12 cellular contexts compared by ENCODE assay signal in genomic region chr3:24069045-24069444, GRCh38.
DNase-seq lines count a peak whose midpoint lies in the region; ATAC-seq and TF ChIP-seq lines count a peak whose summit lies in the region.
"Had no signal": no experiment of that assay in that cellular context is flagged by ENCODE, and none has a peak within 500 bp of the region (broad histone marks: within the 10 kb centered on the region; RNA-seq: fewer than 3 reads in every experiment).

No MANE protein-coding gene starts in this region.

- no peak overlapping the region for H2BK120ac ChIP-seq in mesendoderm (ENCODE audit: low read depth, low read length)

- H2BK15ac ChIP-seq in mesendoderm (replicated peaks; ENCODE audit: low read depth): no peak overlapping the region

- no peak overlapping the region for H3K56ac ChIP-seq in mesendoderm (ENCODE audit: low read length)

- no peaks in the 10 kb centered on the region for H3K36me3 Mint-ChIP-seq in T-helper 17 cell (ENCODE audit: low read depth)

- no peaks in the 10 kb centered on the region for H3K4me1 ChIP-seq in mesendoderm (ENCODE audit: control insufficient read depth, low read depth, low read length)
- peaks cover 0 to 12% (median 0%) of the 10 kb centered on the region in 4 donors for H3K4me1 ChIP-seq in tibial artery

- no peaks in the 10 kb centered on the region for H3K9me3 ChIP-seq in WERI-Rb-1 (ENCODE audit: severe bottlenecking)
- no peaks in the 10 kb centered on the region for H3K9me3 ChIP-seq in tibial artery
- H3K9me3 ChIP-seq in T-helper 17 cell (ENCODE audit: control insufficient read depth, low read length, poor library complexity, severe bottlenecking): no peaks in the 10 kb centered on the region

- H3K23ac ChIP-seq in mesendoderm (ENCODE audit: low read length): no peak overlapping the region

- H3K79me1 ChIP-seq in mesendoderm (ENCODE audit: low read length): no peaks in the 10 kb centered on the region

- H3K27ac ChIP-seq in WERI-Rb-1: no peak overlapping the region
- no peak overlapping the region for H3K27ac ChIP-seq in mesendoderm (ENCODE audit: low read depth, low read length)
- no peak overlapping the region for H3K27ac ChIP-seq in tibial artery

- no peak overlapping the region for H3K9ac ChIP-seq in mesendoderm (ENCODE audit: low read length)

- no peak overlapping the region for H2BK5ac ChIP-seq in mesendoderm (ENCODE audit: low read length)

- H4K8ac ChIP-seq in mesendoderm (ENCODE audit: low read depth, low read length): no peak overlapping the region

- H3K36me3 ChIP-seq in WERI-Rb-1 (no peaks in the 10 kb centered on the region), mesendoderm (ENCODE audit: control insufficient read depth, insufficient read depth, low read length) (no peaks in the 10 kb centered on the region), tibial artery (no peaks in the 10 kb centered on the region)

- H3K27me3 ChIP-seq in WERI-Rb-1 (ENCODE audit: insufficient read depth, low read depth, severe bottlenecking) (no peaks in the 10 kb centered on the region), mesendoderm (ENCODE audit: insufficient read depth, low read length, poor library complexity) (no peaks in the 10 kb centered on the region), tibial artery (no peaks in the 10 kb centered on the region)

- H3K4me3 ChIP-seq in WERI-Rb-1 (ENCODE audit: low read depth, low read length) (no peak overlapping the region), mesendoderm (ENCODE audit: low read length) (no peak overlapping the region), tibial artery (no peak overlapping the region)

- no peak overlapping the region for H3K18ac ChIP-seq in mesendoderm (ENCODE audit: low read length)

- DNase-seq in EH (ENCODE audit: low read depth) (peak; percentile 10), WERI-Rb-1 (peak; percentile 33), mesendoderm (peak; percentile 9), NCI-H1930 (lab: John Stamatoyannopoulos, UW) (no peak), tibial artery (no peak), SHP77 treated with DMSO at 0.1 percent for 48 hours (lab: John Stamatoyannopoulos, UW) (no peak), T-helper 17 cell (no peak)
- DNase-seq: activated T-cell treated with anti-CD3 and anti-CD28 coated beads, Interleukin-2, amount 50 U/mL, for 48 hours; cortex of kidney; NCI-H2107; occipital lobe had no signal

- WGBS in mesendoderm (ENCODE audit: extremely low coverage, insufficient coverage, low lambda C conversion rate): no CpG with 5 or more reads among the region's 2 CpGs

- H3K27ac Mint-ChIP-seq in T-helper 17 cell: no peak overlapping the region

- H3K79me2 ChIP-seq in mesendoderm (ENCODE audit: control insufficient read depth, insufficient read depth, low read length): no peaks in the 10 kb centered on the region

- no peak overlapping the region for H3K4me2 ChIP-seq in mesendoderm (ENCODE audit: low read length)

- H3K4ac ChIP-seq in mesendoderm (ENCODE audit: low read depth, low read length): no peak overlapping the region

- no peak overlapping the region for H3K4me3 Mint-ChIP-seq in T-helper 17 cell

- no peak overlapping the region for H2AK5ac ChIP-seq in mesendoderm (ENCODE audit: low read length)

- ATAC-seq in T-helper 17 cell: no peak

- intact Hi-C loops in tibial artery (cut with DNase I; ENCODE audit: low total_unique reads): no loop called here

- H3K27me3 Mint-ChIP-seq in T-helper 17 cell: no peaks in the 10 kb centered on the region

- H3K4me1 Mint-ChIP-seq in T-helper 17 cell: no peaks in the 10 kb centered on the region

- TF ChIP-seq CTCF in LNCAP (IDR thresholded peaks at IDR 0.05) (peak; percentile 56), WERI-Rb-1 (IDR thresholded peaks at IDR 0.05; ENCODE audit: low read depth, low read length) (peak; percentile 22; the same call in 1 of the 2 replicates), tibial artery (IDR thresholded peaks at IDR 0.05) (peak in 1 of 2 experiments; percentile 25)

- H4K5ac ChIP-seq in mesendoderm (ENCODE audit: low read length): no peak overlapping the region

Comparison
In these comparisons a context has a peak if more than half of its experiments do, and no peak if none do; other contexts are left out.
1. DNase-seq: peak in EH (single experiment), WERI-Rb-1 (single experiment) and mesendoderm (single experiment); none in NCI-H1930 (0 of 2), tibial artery (0 of 2), SHP77 treated with DMSO at 0.1 percent for 48 hours (single experiment) and T-helper 17 cell (0 of 3).